ENCODE assay signal across 18 cellular contexts in the genomic region with DNA sequence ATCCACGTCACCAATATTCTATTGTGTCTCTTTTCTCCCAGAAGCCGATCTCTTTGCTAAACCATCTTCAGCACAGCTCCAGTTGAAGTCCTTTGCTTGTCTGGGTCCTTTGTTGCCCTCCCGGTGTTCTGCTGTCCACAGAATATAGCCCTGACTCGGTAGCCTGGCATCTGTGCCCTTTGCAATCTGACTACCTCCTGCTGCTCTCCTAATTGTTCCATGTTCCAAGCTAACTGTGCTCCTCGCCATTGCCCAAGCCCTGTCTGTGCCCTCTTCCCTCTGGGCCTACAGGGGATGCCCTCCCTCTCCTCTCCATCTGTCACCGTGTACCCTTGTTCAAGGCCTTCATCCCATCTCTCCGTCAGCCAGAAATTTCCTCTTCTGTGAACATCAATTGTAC.
DNase-seq lines count a peak whose midpoint lies in the region; ATAC-seq and TF ChIP-seq lines count a peak whose summit lies in the region.
"Had no signal": no experiment of that assay in that cellular context is flagged by ENCODE, and none has a peak within 500 bp of the region (broad histone marks: within the 10 kb centered on the region; RNA-seq: fewer than 3 reads in every experiment).

No MANE protein-coding gene starts in this region.

- H2BK120ac ChIP-seq in neuronal stem cell (ENCODE audit: low read depth, low read length): no peak overlapping the region

- H3K36me3 ChIP-seq in neuronal stem cell (replicated peaks in 1 of 2; ENCODE audit: control insufficient read depth in 2 of 2, insufficient read depth in 2 of 2, low read length in 2 of 2): no peaks in the 10 kb centered on the region
- H3K36me3 ChIP-seq in upper lobe of right lung: no peaks in the 10 kb centered on the region

- H3K4me1 ChIP-seq in neuronal stem cell (ENCODE audit: control insufficient read depth in 2 of 2, insufficient read depth in 1 of 2, low read depth in 1 of 2, low read length in 2 of 2): peaks cover 0 to 8% of the 10 kb centered on the region in 2 donors
- no peaks in the 10 kb centered on the region for H3K4me1 ChIP-seq in upper lobe of right lung
- H3K4me1 ChIP-seq: A549 had no signal

- no peak overlapping the region for H2AFZ ChIP-seq in neuronal stem cell (ENCODE audit: low read length)
- H2AFZ ChIP-seq: GM23338 had no signal

- no peak overlapping the region for H3K27ac ChIP-seq in neuronal stem cell (replicated peaks; ENCODE audit: low read length)
- no peak overlapping the region for H3K27ac ChIP-seq in upper lobe of right lung
- H3K27ac ChIP-seq: 22Rv1, A549, C4-2B, HL-60 had no signal

- DNase-seq in DMS 273 (lab: John Stamatoyannopoulos, UW; ENCODE audit: unreplicated experiment) (peak; percentile 18), DMS 273 treated with DMSO at 0.1 percent for 48 hours (lab: John Stamatoyannopoulos, UW) (no peak), cerebellar cortex (ENCODE audit: low spot score) (peak; percentile 97), neuronal stem cell (ENCODE audit: low spot score) (no peak), upper lobe of right lung (no peak), GM03348 (ENCODE audit: low spot score) (no peak)
- DNase-seq: AML-193; CD4-positive, alpha-beta T cell; DMS53; DND-41; EL; HCEC 1CT had no signal

- ATAC-seq in upper lobe of right lung (no peak), GM21825 (IDR thresholded peaks at IDR 0.05; ENCODE audit: unreplicated experiment) (no peak)
- ATAC-seq: A549, GM23338 had no signal

- H3K4me3 ChIP-seq in neuronal stem cell (ENCODE audit: low read length in 2 of 2) (no peak overlapping the region), upper lobe of right lung (no peak overlapping the region)
- H3K4me3 ChIP-seq: A549, GM23338 had no signal

- H3K14ac ChIP-seq in neuronal stem cell (ENCODE audit: low read length): peak overlapping the region; percentile 65

- no peak overlapping the region for H4K8ac ChIP-seq in neuronal stem cell (ENCODE audit: low read depth, low read length)

- H2AK5ac ChIP-seq in neuronal stem cell (ENCODE audit: low read depth, low read length): no peak overlapping the region

- H3K9me3 ChIP-seq in neuronal stem cell (replicated peaks in 1 of 2; ENCODE audit: control insufficient read depth in 2 of 2, insufficient read depth in 1 of 2, low read depth in 1 of 2, low read length in 2 of 2) (no peaks in the 10 kb centered on the region), upper lobe of right lung (no peaks in the 10 kb centered on the region)
- H3K9me3 ChIP-seq: A549 had no signal

- H2BK12ac ChIP-seq in neuronal stem cell (ENCODE audit: low read length): no peak overlapping the region

- H3K23ac ChIP-seq in neuronal stem cell (ENCODE audit: low read depth, low read length, poor library complexity): no peak overlapping the region

- WGBS in neuronal stem cell (ENCODE audit: extremely low coverage in 2 of 2, insufficient read length in 2 of 2, insufficient replicate concordance in 1 of 2), 2 donors: no CpG with 5 or more reads among the region's 7 CpGs

- H3K79me1 ChIP-seq in neuronal stem cell (ENCODE audit: low read depth, low read length): no peaks in the 10 kb centered on the region

- no peak overlapping the region for H2BK15ac ChIP-seq in neuronal stem cell (ENCODE audit: low read length)

- no peak overlapping the region for H3K18ac ChIP-seq in neuronal stem cell (ENCODE audit: low read length)

- no peak overlapping the region for H3K4me2 ChIP-seq in neuronal stem cell (ENCODE audit: insufficient read depth, low read length, poor library complexity, severe bottlenecking)
- H3K4me2 ChIP-seq: A549, GM23338 had no signal

- H3K9ac ChIP-seq in neuronal stem cell (ENCODE audit: low read depth, low read length, poor library complexity): no peak overlapping the region

- no peak overlapping the region for H4K91ac ChIP-seq in neuronal stem cell (ENCODE audit: low read depth, low read length, poor library complexity)

- H3K4ac ChIP-seq in neuronal stem cell (ENCODE audit: low read length): no peak overlapping the region

- H3K27me3 ChIP-seq in neuronal stem cell (ENCODE audit: control insufficient read depth in 3 of 3, insufficient read depth in 3 of 3, low read depth in 1 of 3, low read length in 3 of 3) (no peaks in the 10 kb centered on the region), upper lobe of right lung (no peaks in the 10 kb centered on the region)

- no peak for TF ChIP-seq CTCF in upper lobe of right lung (IDR thresholded peaks at IDR 0.05)

- no peak overlapping the region for H2BK5ac ChIP-seq in neuronal stem cell (ENCODE audit: low read length)

- intact Hi-C loops in upper lobe of right lung (cut with DNase I): no loop called here

Comparison
In these comparisons a context has a peak if more than half of its experiments do, and no peak if none do; other contexts are left out.
1. DNase-seq: peak in DMS 273 (single experiment) and cerebellar cortex (single experiment); none in DMS 273 treated with DMSO at 0.1 percent for 48 hours (single experiment), neuronal stem cell (single experiment), upper lobe of right lung (single experiment) and GM03348 (single experiment).